ENCODE assay signal across 8 cellular contexts in the genomic region with DNA sequence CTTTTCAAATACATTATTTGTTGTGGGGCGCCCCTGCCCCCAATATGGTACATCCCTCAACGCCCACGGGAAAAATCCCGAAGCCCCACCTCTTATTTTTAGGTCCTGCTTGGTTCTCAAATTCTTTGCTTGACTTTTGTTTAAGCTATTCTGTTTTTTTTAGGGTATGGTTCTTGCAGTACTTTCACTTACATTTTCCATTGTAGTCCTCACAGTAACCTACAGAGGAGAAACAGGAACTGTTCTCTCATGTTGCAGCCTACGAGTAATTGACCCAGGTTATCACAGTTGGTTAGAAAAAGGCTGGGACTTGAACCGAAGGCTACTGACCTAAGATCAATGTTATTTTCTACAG. TPM values are rescaled to one million over a fixed set of nuclear protein-coding genes. Genes with fewer than 3 reads are reported as not detected.
A peak's percentile ranks its signal among the peaks of the same experiment; 100 is the strongest.
DNase-seq lines count a peak whose midpoint lies in the region; ATAC-seq and TF ChIP-seq lines count a peak whose summit lies in the region.

No MANE protein-coding gene starts in this region.

- no peak overlapping the region for H4K91ac ChIP-seq in neuronal stem cell (ENCODE audit: low read depth, low read length, poor library complexity)

- H2BK15ac ChIP-seq in neuronal stem cell (ENCODE audit: low read length), result no peak overlapping the region

- WGBS in neuronal stem cell (ENCODE audit: extremely low coverage in 2 of 2, insufficient read length in 2 of 2, insufficient replicate concordance in 1 of 2), 2 donors, result no CpG with 5 or more reads among the region's 6 CpGs

- DNase-seq in GM03348 (ENCODE audit: low spot score) (peak; percentile 44), SKM-1 (lab: John Stamatoyannopoulos, UW; ENCODE audit: unreplicated experiment) (peak; percentile 86), epithelial cell of proximal tubule (ENCODE audit: low read depth) (no peak), neuronal stem cell (ENCODE audit: low spot score) (no peak)
- DNase-seq in stimulated activated naive CD4-positive, alpha-beta T cell treated with Interleukin-2 at 50 U/mL for 16 hours (lab: John Stamatoyannopoulos, UW), result no peak
- no peak for DNase-seq in stimulated activated CD4-positive, alpha-beta T cell treated with anti-CD3 and anti-CD28 coated beads, Interleukin-2, amount 100 ng/mL, for 24 hours

- ATAC-seq in GM19468 (IDR thresholded peaks at IDR 0.05; ENCODE audit: extremely low read depth, unreplicated experiment) (peak; percentile 70), HG03469 (IDR thresholded peaks at IDR 0.05; ENCODE audit: unreplicated experiment) (peak; percentile 71)

- no peak overlapping the region for H2AK5ac ChIP-seq in neuronal stem cell (ENCODE audit: low read depth, low read length)

- H3K14ac ChIP-seq in neuronal stem cell (ENCODE audit: low read length), result no peak overlapping the region

- no peak overlapping the region for H2BK120ac ChIP-seq in neuronal stem cell (ENCODE audit: low read depth, low read length)

- no peak overlapping the region for H3K27ac ChIP-seq in neuronal stem cell (replicated peaks; ENCODE audit: low read length)

- H2BK5ac ChIP-seq in neuronal stem cell (ENCODE audit: low read length), result no peak overlapping the region

- peak overlapping the region; percentile 97 for H2AFZ ChIP-seq in neuronal stem cell (ENCODE audit: low read length)

- TF ChIP-seq CTCF in epithelial cell of proximal tubule (conservative IDR thresholded peaks at IDR 0.05; ENCODE audit: low read depth, low read length), result no peak

- peaks cover 3 to 6% of the 10 kb centered on the region in 2 donors for H3K4me1 ChIP-seq in neuronal stem cell (ENCODE audit: control insufficient read depth in 2 of 2, insufficient read depth in 1 of 2, low read depth in 1 of 2, low read length in 2 of 2)

- H3K9ac ChIP-seq in neuronal stem cell (ENCODE audit: low read depth, low read length, poor library complexity), result no peak overlapping the region

- peak overlapping the region; percentile 57 for H3K4me2 ChIP-seq in neuronal stem cell (ENCODE audit: insufficient read depth, low read length, poor library complexity, severe bottlenecking)

- H3K4ac ChIP-seq in neuronal stem cell (ENCODE audit: low read length), result no peak overlapping the region

- H3K4me3 ChIP-seq in epithelial cell of proximal tubule (ENCODE audit: low read depth, low read length) (peak overlapping the region; percentile 93), neuronal stem cell (ENCODE audit: low read length in 2 of 2) (peak overlapping the region; percentile 80 to 94)

- H3K36me3 ChIP-seq in neuronal stem cell (replicated peaks in 1 of 2; ENCODE audit: control insufficient read depth in 2 of 2, insufficient read depth in 2 of 2, low read length in 2 of 2), result peaks cover 0 to 27% of the 10 kb centered on the region in 2 donors

- no peaks in the 10 kb centered on the region for H3K9me3 ChIP-seq in neuronal stem cell (replicated peaks in 1 of 2; ENCODE audit: control insufficient read depth in 2 of 2, insufficient read depth in 1 of 2, low read depth in 1 of 2, low read length in 2 of 2)

- H3K18ac ChIP-seq in neuronal stem cell (ENCODE audit: low read length), result no peak overlapping the region

- no peak overlapping the region for H4K8ac ChIP-seq in neuronal stem cell (ENCODE audit: low read depth, low read length)

- H3K79me1 ChIP-seq in neuronal stem cell (ENCODE audit: low read depth, low read length), result no peaks in the 10 kb centered on the region

- no peak overlapping the region for H3K23ac ChIP-seq in neuronal stem cell (ENCODE audit: low read depth, low read length, poor library complexity)

- no peak overlapping the region for H2BK12ac ChIP-seq in neuronal stem cell (ENCODE audit: low read length)

- no peaks in the 10 kb centered on the region for H3K27me3 ChIP-seq in neuronal stem cell (ENCODE audit: control insufficient read depth in 3 of 3, insufficient read depth in 3 of 3, low read depth in 1 of 3, low read length in 3 of 3)

RNA-seq across cellular contexts. Expression of a gene that starts 0.7 kb away (rescaled TPM):
- 4.3 and 5.3 TPM in 2 replicates for total RNA-seq in epithelial cell of proximal tubule
- polyA plus RNA-seq in neuronal stem cell (2013, experiment 1 of 2), result 21.8 TPM
- 22.2 TPM for polyA plus RNA-seq in neuronal stem cell (2013, experiment 2 of 2)

Comparison
In these comparisons a context has a peak if more than half of its experiments do, and no peak if none do; other contexts are left out.
1. DNase-seq: peak in GM03348 (single experiment) and SKM-1 (single experiment); none in epithelial cell of proximal tubule (single experiment), neuronal stem cell (single experiment), stimulated activated naive CD4-positive, alpha-beta T cell treated with Interleukin-2 at 50 U/mL for 16 hours (single experiment) and stimulated activated CD4-positive, alpha-beta T cell treated with anti-CD3 and anti-CD28 coated beads, Interleukin-2, amount 100 ng/mL, for 24 hours (0 of 2).